Comparison of ENCODE assay signal across 15 cellular contexts in genomic region chr11:46511352-46511751, GRCh38.
DNase-seq lines count a peak whose midpoint lies in the region; ATAC-seq and TF ChIP-seq lines count a peak whose summit lies in the region.
"Had no signal": no experiment of that assay in that cellular context is flagged by ENCODE, and none has a peak within 500 bp of the region (broad histone marks: within the 10 kb centered on the region; RNA-seq: fewer than 3 reads in every experiment).

No MANE protein-coding gene starts in this region.

- TF ChIP-seq CTCF in CD8-positive, alpha-beta T cell (IDR thresholded peaks at IDR 0.05): no peak
- TF ChIP-seq CTCF in HFFc6 (IDR thresholded peaks at IDR 0.05): no peak

- CTCF ChIA-PET in CD8-positive, alpha-beta T cell (lab: Charles Lee): no interaction called here
- CTCF ChIA-PET in activated naive CD4-positive, alpha-beta T cell treated with anti-CD3 and anti-CD28 coated beads for 36 hours (lab: Charles Lee): no interaction called here

- intact Hi-C loops in CD8-positive, alpha-beta T cell (cut with DNase I, micrococcal nuclease): no loop called here
- intact Hi-C loops in left colon (cut with DNase I, micrococcal nuclease): no loop called here
- intact Hi-C loops in activated naive CD4-positive, alpha-beta T cell treated with anti-CD3 and anti-CD28 coated beads for 36 hours (cut with micrococcal nuclease): no loop called here

- H3K4me3 Mint-ChIP-seq in CD8-positive, alpha-beta T cell: no peak overlapping the region
- no peak overlapping the region for H3K4me3 Mint-ChIP-seq in HFFc6
- H3K4me3 Mint-ChIP-seq in memory B cell: no peak overlapping the region
- no peak overlapping the region for H3K4me3 Mint-ChIP-seq in activated naive CD4-positive, alpha-beta T cell treated with anti-CD3 and anti-CD28 coated beads for 36 hours
- no peak overlapping the region for H3K4me3 Mint-ChIP-seq in stimulated activated memory B cell treated with anti-CD40 and anti-IgM and Interleukin-4, amounts not matched to agents 10 μg/mL and 1 μg/mL and 100 μg/mL, for 72 hours
- H3K4me3 Mint-ChIP-seq: CD14-positive monocyte; CD8-positive, alpha-beta memory T cell had no signal

- H3K36me3 Mint-ChIP-seq in CD8-positive, alpha-beta T cell: peaks cover 49% of the 10 kb centered on the region
- H3K36me3 Mint-ChIP-seq in HFFc6 (ENCODE audit: low read depth) (peaks cover 14% of the 10 kb centered on the region), memory B cell (peaks cover 33% of the 10 kb centered on the region)
- peaks cover 4% of the 10 kb centered on the region for H3K36me3 Mint-ChIP-seq in activated naive CD4-positive, alpha-beta T cell treated with anti-CD3 and anti-CD28 coated beads for 36 hours (ENCODE audit: low read depth)
- peaks cover 48% of the 10 kb centered on the region for H3K36me3 Mint-ChIP-seq in stimulated activated memory B cell treated with anti-CD40 and anti-IgM and Interleukin-4, amounts not matched to agents 10 μg/mL and 1 μg/mL and 100 μg/mL, for 72 hours

- H3K27ac ChIP-seq in CD8-positive, alpha-beta T cell (ENCODE audit: low read depth, low read length): no peak overlapping the region
- H3K27ac ChIP-seq in caudate nucleus (ENCODE audit: low read depth, low read length): no peak overlapping the region

- no peak overlapping the region for H3K4me3 ChIP-seq in CD8-positive, alpha-beta T cell (ENCODE audit: low read depth, low read length)

- POLR2A ChIA-PET in CD8-positive, alpha-beta T cell (lab: Charles Lee): no interaction called here

- no peak for DNase-seq in CD8-positive, alpha-beta T cell
- DNase-seq in HFFc6 (no peak), left colon (no peak), memory B cell (ENCODE audit: low spot score in 2 of 2) (no peak), caudate nucleus (lab: John Stamatoyannopoulos, UW) (no peak), GF-D8 (lab: John Stamatoyannopoulos, UW) (no peak)
- no peak for DNase-seq in activated naive CD4-positive, alpha-beta T cell treated with anti-CD3 and anti-CD28 coated beads for 36 hours
- DNase-seq: Caco-2; CD8-positive, alpha-beta memory T cell; DND-41; GDM1; IMR-90 had no signal

- no peaks in the 10 kb centered on the region for H3K9me3 Mint-ChIP-seq in CD8-positive, alpha-beta T cell
- no peaks in the 10 kb centered on the region for H3K9me3 Mint-ChIP-seq in HFFc6
- H3K9me3 Mint-ChIP-seq in memory B cell: no peaks in the 10 kb centered on the region
- H3K9me3 Mint-ChIP-seq in activated naive CD4-positive, alpha-beta T cell treated with anti-CD3 and anti-CD28 coated beads for 36 hours: no peaks in the 10 kb centered on the region
- H3K9me3 Mint-ChIP-seq in stimulated activated memory B cell treated with anti-CD40 and anti-IgM and Interleukin-4, amounts not matched to agents 10 μg/mL and 1 μg/mL and 100 μg/mL, for 72 hours: no peaks in the 10 kb centered on the region
- H3K9me3 Mint-ChIP-seq: CD14-positive monocyte; CD8-positive, alpha-beta memory T cell had no signal

- H3K36me3 ChIP-seq in CD8-positive, alpha-beta T cell (ENCODE audit: insufficient read depth, low read length): peaks cover 17% of the 10 kb centered on the region

- peaks cover 20% of the 10 kb centered on the region for H3K4me1 Mint-ChIP-seq in CD8-positive, alpha-beta T cell (ENCODE audit: low read depth)
- H3K4me1 Mint-ChIP-seq in HFFc6 (ENCODE audit: low read depth) (peaks cover 15% of the 10 kb centered on the region), memory B cell (peaks cover 10% of the 10 kb centered on the region)
- peaks cover 10% of the 10 kb centered on the region for H3K4me1 Mint-ChIP-seq in activated naive CD4-positive, alpha-beta T cell treated with anti-CD3 and anti-CD28 coated beads for 36 hours (ENCODE audit: low read depth)
- no peaks in the 10 kb centered on the region for H3K4me1 Mint-ChIP-seq in stimulated activated memory B cell treated with anti-CD40 and anti-IgM and Interleukin-4, amounts not matched to agents 10 μg/mL and 1 μg/mL and 100 μg/mL, for 72 hours

- no peak for ATAC-seq in CD8-positive, alpha-beta T cell
- ATAC-seq in left colon (peak; percentile 26), memory B cell (ENCODE audit: low read depth) (no peak)
- ATAC-seq in stimulated activated memory B cell treated with anti-CD40 and anti-IgM and Interleukin-4, amounts not matched to agents 10 μg/mL and 1 μg/mL and 100 μg/mL, for 72 hours: no peak
- ATAC-seq: HCT116 had no signal

- no peaks in the 10 kb centered on the region for H3K9me3 ChIP-seq in CD8-positive, alpha-beta T cell (ENCODE audit: low read length)
- H3K9me3 ChIP-seq: Caco-2 had no signal

- H3K27ac Mint-ChIP-seq in CD8-positive, alpha-beta T cell: peak overlapping the region; percentile 22
- H3K27ac Mint-ChIP-seq in HFFc6 (peak overlapping the region; percentile 18; the same call in 1 of the 2 replicates), memory B cell (peak overlapping the region; percentile 60)
- H3K27ac Mint-ChIP-seq in activated naive CD4-positive, alpha-beta T cell treated with anti-CD3 and anti-CD28 coated beads for 36 hours: no peak overlapping the region
- H3K27ac Mint-ChIP-seq in stimulated activated memory B cell treated with anti-CD40 and anti-IgM and Interleukin-4, amounts not matched to agents 10 μg/mL and 1 μg/mL and 100 μg/mL, for 72 hours: no peak overlapping the region

- H3K27me3 ChIP-seq in CD8-positive, alpha-beta T cell (ENCODE audit: insufficient read depth, low read length): no peaks in the 10 kb centered on the region

- H3K4me1 ChIP-seq in CD8-positive, alpha-beta T cell (ENCODE audit: insufficient read depth, low read length): no peaks in the 10 kb centered on the region
- H3K4me1 ChIP-seq: Caco-2 had no signal

- H3K27me3 Mint-ChIP-seq in CD8-positive, alpha-beta T cell (ENCODE audit: low read depth): no peaks in the 10 kb centered on the region
- H3K27me3 Mint-ChIP-seq in HFFc6 (ENCODE audit: insufficient read depth): no peaks in the 10 kb centered on the region; the same call in 1 of the 2 replicates
- no peaks in the 10 kb centered on the region for H3K27me3 Mint-ChIP-seq in memory B cell
- H3K27me3 Mint-ChIP-seq in activated naive CD4-positive, alpha-beta T cell treated with anti-CD3 and anti-CD28 coated beads for 36 hours (ENCODE audit: low read depth): no peaks in the 10 kb centered on the region
- H3K27me3 Mint-ChIP-seq in stimulated activated memory B cell treated with anti-CD40 and anti-IgM and Interleukin-4, amounts not matched to agents 10 μg/mL and 1 μg/mL and 100 μg/mL, for 72 hours: no peaks in the 10 kb centered on the region
- H3K27me3 Mint-ChIP-seq: CD8-positive, alpha-beta memory T cell had no signal

Comparison
In these comparisons a context has a peak if more than half of its experiments do, and no peak if none do; other contexts are left out.
1. H3K27ac Mint-ChIP-seq: peak in CD8-positive, alpha-beta T cell (single experiment), HFFc6 (single experiment) and memory B cell (single experiment); none in activated naive CD4-positive, alpha-beta T cell treated with anti-CD3 and anti-CD28 coated beads for 36 hours (single experiment) and stimulated activated memory B cell treated with anti-CD40 and anti-IgM and Interleukin-4, amounts not matched to agents 10 μg/mL and 1 μg/mL and 100 μg/mL, for 72 hours (single experiment).